In the genomic region with DNA sequence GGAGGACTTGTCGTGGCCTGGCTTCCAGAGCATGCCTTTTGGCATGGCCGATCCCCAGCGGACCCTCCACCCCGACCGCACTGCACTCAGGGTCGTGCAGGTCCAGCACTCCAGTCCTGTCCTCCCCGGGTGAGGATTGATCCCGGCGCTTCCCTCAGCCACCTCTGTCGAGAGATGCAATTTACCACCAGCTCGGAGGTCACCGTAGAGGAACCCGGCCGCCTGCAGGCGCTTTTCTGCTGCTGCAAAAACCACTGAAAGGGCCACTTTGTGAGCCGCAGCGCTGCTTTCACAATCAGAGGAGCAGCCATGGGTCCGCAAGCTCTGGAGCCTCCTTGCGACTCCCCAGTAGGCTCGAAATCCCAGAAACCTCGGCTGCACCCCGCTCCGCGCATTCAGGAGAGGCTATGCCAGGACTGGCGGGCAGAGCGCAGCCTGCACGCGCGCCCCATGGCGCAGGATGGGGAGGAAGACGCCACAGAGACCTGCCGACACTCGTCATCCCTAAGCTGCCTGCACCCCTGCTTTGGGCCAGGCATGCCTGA, we compare ENCODE assay signal across 9 cellular contexts.
DNase-seq lines count a peak whose midpoint lies in the region; ATAC-seq and TF ChIP-seq lines count a peak whose summit lies in the region.
"Had no signal": no experiment of that assay in that cellular context is flagged by ENCODE, and none has a peak within 500 bp of the region (broad histone marks: within the 10 kb centered on the region; RNA-seq: fewer than 3 reads in every experiment).

No MANE protein-coding gene starts in this region.

- no peaks in the 10 kb centered on the region for H3K36me3 ChIP-seq in spleen
- H3K36me3 ChIP-seq: tibial nerve had no signal

- H3K4me1 Mint-ChIP-seq in activated CD8-positive, alpha-beta T cell treated with anti-CD3 and anti-CD28 coated beads for 36 hours (ENCODE audit: low read depth) = peaks cover 4% of the 10 kb centered on the region
- H3K4me1 Mint-ChIP-seq in activated CD8-positive, alpha-beta T cell treated with anti-CD3 and anti-CD28 coated beads, Interleukin-2, amount 10 ng/mL, durations not matched to agents 7 days and 5 days (ENCODE audit: low read depth) = peaks cover 6% of the 10 kb centered on the region
- no peaks in the 10 kb centered on the region for H3K4me1 Mint-ChIP-seq in progenitor cell of endocrine pancreas (ENCODE audit: low read depth)
- H3K4me1 Mint-ChIP-seq in T-cell = peaks cover 6 to 8% (median 6%) of the 10 kb centered on the region in 3 donors

- peaks cover 4 to 15% (median 11%) of the 10 kb centered on the region in 6 donors for H3K4me1 ChIP-seq in spleen

- POLR2A ChIA-PET in activated CD8-positive, alpha-beta T cell treated with anti-CD3 and anti-CD28 coated beads for 36 hours (lab: Charles Lee) = no interaction called here
- POLR2A ChIA-PET in activated CD8-positive, alpha-beta T cell treated with anti-CD3 and anti-CD28 coated beads, Interleukin-2, amount 10 ng/mL, durations not matched to agents 7 days and 5 days (lab: Charles Lee) = no interaction called here
- POLR2A ChIA-PET in T-cell (lab: Charles Lee) = no interaction called here

- no peak for DNase-seq in activated CD8-positive, alpha-beta T cell treated with anti-CD3 and anti-CD28 coated beads for 36 hours
- DNase-seq in activated CD8-positive, alpha-beta T cell treated with anti-CD3 and anti-CD28 coated beads, Interleukin-2, amount 10 ng/mL, durations not matched to agents 7 days and 5 days = no peak
- DNase-seq in MV-4-11 (lab: John Stamatoyannopoulos, UW) (peak; percentile 63), left ventricle myocardium superior (no peak), spleen (no peak), progenitor cell of endocrine pancreas (ENCODE audit: low spot score, unreplicated experiment) (no peak), T-cell (no peak), RPMI8226 (no peak)

- CTCF ChIA-PET in activated CD8-positive, alpha-beta T cell treated with anti-CD3 and anti-CD28 coated beads for 36 hours (lab: Charles Lee) = interaction anchor here (1.3 kb wide), 1 partner anchor 15 kb away, joined by 4 read pairs; no protein-coding TSS in a partner anchor
- CTCF ChIA-PET in activated CD8-positive, alpha-beta T cell treated with anti-CD3 and anti-CD28 coated beads, Interleukin-2, amount 10 ng/mL, durations not matched to agents 7 days and 5 days (lab: Charles Lee) = interaction anchor here (0.9 kb wide), 1 partner anchor 9 kb away, joined by 3 read pairs; no protein-coding TSS in a partner anchor
- CTCF ChIA-PET in T-cell (lab: Charles Lee) = no interaction called here

- H3K4me3 Mint-ChIP-seq in activated CD8-positive, alpha-beta T cell treated with anti-CD3 and anti-CD28 coated beads for 36 hours = no peak overlapping the region
- no peak overlapping the region for H3K4me3 Mint-ChIP-seq in activated CD8-positive, alpha-beta T cell treated with anti-CD3 and anti-CD28 coated beads, Interleukin-2, amount 10 ng/mL, durations not matched to agents 7 days and 5 days
- H3K4me3 Mint-ChIP-seq in progenitor cell of endocrine pancreas (ENCODE audit: low read depth) = no peak overlapping the region
- peak overlapping the region in 1 of 3 donors; percentile 22 for H3K4me3 Mint-ChIP-seq in T-cell

- peak overlapping the region in 6 of 8 donors; percentile 12 to 46 (median 22) for H3K4me3 ChIP-seq in spleen

- TF ChIP-seq POLR2A in spleen (IDR thresholded peaks at IDR 0.05) = no peak

- no peak overlapping the region for H3K27ac ChIP-seq in spleen
- H3K27ac ChIP-seq: tibial nerve had no signal

- H3K27me3 ChIP-seq in spleen (replicated peaks in 1 of 7) = peaks cover 0 to 57% (median 10%) of the 10 kb centered on the region in 7 donors

- no peak overlapping the region for H3K27ac Mint-ChIP-seq in activated CD8-positive, alpha-beta T cell treated with anti-CD3 and anti-CD28 coated beads for 36 hours
- no peak overlapping the region for H3K27ac Mint-ChIP-seq in activated CD8-positive, alpha-beta T cell treated with anti-CD3 and anti-CD28 coated beads, Interleukin-2, amount 10 ng/mL, durations not matched to agents 7 days and 5 days
- no peak overlapping the region for H3K27ac Mint-ChIP-seq in progenitor cell of endocrine pancreas
- H3K27ac Mint-ChIP-seq in T-cell = no peak overlapping the region

- H3K36me3 Mint-ChIP-seq in activated CD8-positive, alpha-beta T cell treated with anti-CD3 and anti-CD28 coated beads for 36 hours (ENCODE audit: low read depth) = no peaks in the 10 kb centered on the region
- no peaks in the 10 kb centered on the region for H3K36me3 Mint-ChIP-seq in activated CD8-positive, alpha-beta T cell treated with anti-CD3 and anti-CD28 coated beads, Interleukin-2, amount 10 ng/mL, durations not matched to agents 7 days and 5 days (ENCODE audit: low read depth)
- no peaks in the 10 kb centered on the region for H3K36me3 Mint-ChIP-seq in progenitor cell of endocrine pancreas (ENCODE audit: insufficient read depth)
- no peaks in the 10 kb centered on the region for H3K36me3 Mint-ChIP-seq in T-cell

- WGBS in spleen, 5 donors = 4 to 26% (median 16%) methylated on average over 21 to 33 of the region's 33 CpGs

- H3K9me3 Mint-ChIP-seq in activated CD8-positive, alpha-beta T cell treated with anti-CD3 and anti-CD28 coated beads for 36 hours = no peaks in the 10 kb centered on the region
- no peaks in the 10 kb centered on the region for H3K9me3 Mint-ChIP-seq in activated CD8-positive, alpha-beta T cell treated with anti-CD3 and anti-CD28 coated beads, Interleukin-2, amount 10 ng/mL, durations not matched to agents 7 days and 5 days (ENCODE audit: insufficient read depth)
- no peaks in the 10 kb centered on the region for H3K9me3 Mint-ChIP-seq in progenitor cell of endocrine pancreas (ENCODE audit: low read depth)
- no peaks in the 10 kb centered on the region for H3K9me3 Mint-ChIP-seq in T-cell

- TF ChIP-seq CTCF in activated CD8-positive, alpha-beta T cell treated with anti-CD3 and anti-CD28 coated beads for 36 hours (IDR thresholded peaks at IDR 0.05) = no peak
- TF ChIP-seq CTCF in spleen (IDR thresholded peaks at IDR 0.05 in 8 of 11, conservative IDR thresholded peaks at IDR 0.05 in 3 of 11) (no peak), progenitor cell of endocrine pancreas (IDR thresholded peaks at IDR 0.05; ENCODE audit: unreplicated experiment) (no peak)

- H3K27me3 Mint-ChIP-seq in activated CD8-positive, alpha-beta T cell treated with anti-CD3 and anti-CD28 coated beads for 36 hours = peaks cover 39% of the 10 kb centered on the region
- H3K27me3 Mint-ChIP-seq in activated CD8-positive, alpha-beta T cell treated with anti-CD3 and anti-CD28 coated beads, Interleukin-2, amount 10 ng/mL, durations not matched to agents 7 days and 5 days (ENCODE audit: low read depth) = peaks cover 24% of the 10 kb centered on the region
- H3K27me3 Mint-ChIP-seq in progenitor cell of endocrine pancreas (peaks cover 51% of the 10 kb centered on the region), T-cell (peaks cover 46 to 53% of the 10 kb centered on the region in 2 donors)

- no peaks in the 10 kb centered on the region for H3K9me3 ChIP-seq in spleen
- H3K9me3 ChIP-seq: tibial nerve had no signal

- peak; percentile 49 for ATAC-seq in activated CD8-positive, alpha-beta T cell treated with anti-CD3 and anti-CD28 coated beads for 36 hours
- ATAC-seq in activated CD8-positive, alpha-beta T cell treated with anti-CD3 and anti-CD28 coated beads, Interleukin-2, amount 10 ng/mL, durations not matched to agents 7 days and 5 days = no peak
- ATAC-seq in left ventricle myocardium superior = peak; percentile 33
- no peak for ATAC-seq in T-cell (replicated peaks in 1 of 4)

- intact Hi-C loops in activated CD8-positive, alpha-beta T cell treated with anti-CD3 and anti-CD28 coated beads for 36 hours (cut with micrococcal nuclease) = no loop called here
- intact Hi-C loops in left ventricle myocardium superior (cut with micrococcal nuclease) = no loop called here
- intact Hi-C loops in spleen (cut with DNase I; ENCODE audit: low total_unique reads) = loop anchor here (5.0 kb wide), 1 partner anchor 51 kb away; no protein-coding TSS in a partner anchor

Comparison
In these comparisons a context has a peak if more than half of its experiments do, and no peak if none do; other contexts are left out.
1. ATAC-seq: peak in activated CD8-positive, alpha-beta T cell treated with anti-CD3 and anti-CD28 coated beads for 36 hours (single experiment) and left ventricle myocardium superior (single experiment); none in activated CD8-positive, alpha-beta T cell treated with anti-CD3 and anti-CD28 coated beads, Interleukin-2, amount 10 ng/mL, durations not matched to agents 7 days and 5 days (single experiment) and T-cell (0 of 4).
2. CTCF ChIA-PET loops: an anchor here in activated CD8-positive, alpha-beta T cell treated with anti-CD3 and anti-CD28 coated beads for 36 hours (1.3 kb wide) and activated CD8-positive, alpha-beta T cell treated with anti-CD3 and anti-CD28 coated beads, Interleukin-2, amount 10 ng/mL, durations not matched to agents 7 days and 5 days (0.9 kb wide); none called in T-cell.